In genomic region chr1:3396411-3396810, GRCh38 we compare ENCODE assay signal across 24 cellular contexts. TPM values are rescaled to one million over a fixed set of nuclear protein-coding genes. Genes with fewer than 3 reads are reported as not detected.
A peak's percentile ranks its signal among the peaks of the same experiment; 100 is the strongest.
DNase-seq lines count a peak whose midpoint lies in the region; ATAC-seq and TF ChIP-seq lines count a peak whose summit lies in the region.
"Had no signal": no experiment of that assay in that cellular context is flagged by ENCODE, and none has a peak within 500 bp of the region (broad histone marks: within the 10 kb centered on the region; RNA-seq: fewer than 3 reads in every experiment).

No MANE protein-coding gene starts in this region.

- no peak overlapping the region for H2BK12ac ChIP-seq in neuronal stem cell (ENCODE audit: low read length)

- no peak overlapping the region for H3K14ac ChIP-seq in neuronal stem cell (ENCODE audit: low read length)

- DNase-seq in neuronal stem cell (ENCODE audit: low spot score) (no peak), PC-3 (no peak)
- DNase-seq: 8988T; ACHN; BE2C; C1 segment of cervical spinal cord; CD4-positive, alpha-beta memory T cell; CD4-positive, CD25-positive, alpha-beta regulatory T cell; CD8-positive, alpha-beta memory T cell; COR-L47; DMS 273 treated with DMSO at 0.1 percent for 48 hours; DMS153; DMS53; DMS79; DND-41; EL; GDM1 had no signal

- peaks cover 90% of the 10 kb centered on the region for H3K27me3 Mint-ChIP-seq in nephron (ENCODE audit: low read depth)

- H3K27ac ChIP-seq in neuronal stem cell (replicated peaks; ENCODE audit: low read length) = no peak overlapping the region
- H3K27ac ChIP-seq in PC-3 (ENCODE audit: low read length) = no peak overlapping the region
- H3K27ac ChIP-seq: BLaER1 had no signal

- H2AFZ ChIP-seq in neuronal stem cell (ENCODE audit: low read length) (no peak overlapping the region), PC-3 (ENCODE audit: low read length) (no peak overlapping the region)

- no peaks in the 10 kb centered on the region for H3K79me2 ChIP-seq in PC-3 (ENCODE audit: low read length)

- H3K27ac Mint-ChIP-seq in nephron = no peak overlapping the region
- H3K27ac Mint-ChIP-seq: CD14-positive monocyte; CD4-positive, alpha-beta memory T cell; CD8-positive, alpha-beta memory T cell had no signal

- H3K4me1 ChIP-seq in neuronal stem cell (ENCODE audit: control insufficient read depth in 2 of 2, insufficient read depth in 1 of 2, low read depth in 1 of 2, low read length in 2 of 2) (peaks cover 2 to 14% of the 10 kb centered on the region in 2 donors), PC-3 (ENCODE audit: insufficient read depth, low read length) (no peaks in the 10 kb centered on the region)
- H3K4me1 ChIP-seq: BE2C had no signal

- H3K9me2 ChIP-seq in PC-3 (replicated peaks; ENCODE audit: low read length) = no peaks in the 10 kb centered on the region

- no peak overlapping the region for H2BK15ac ChIP-seq in neuronal stem cell (ENCODE audit: low read length)

- WGBS in neuronal stem cell (ENCODE audit: extremely low coverage in 2 of 2, insufficient read length in 2 of 2, insufficient replicate concordance in 1 of 2), 2 donors = no CpG with 5 or more reads among the region's 11 CpGs

- H3K36me3 Mint-ChIP-seq in nephron (ENCODE audit: low read depth) = no peaks in the 10 kb centered on the region
- H3K36me3 Mint-ChIP-seq: CD14-positive monocyte; CD4-positive, alpha-beta memory T cell; CD4-positive, CD25-positive, alpha-beta regulatory T cell; CD8-positive, alpha-beta memory T cell had no signal

- H3K4me1 Mint-ChIP-seq in nephron = peaks cover 55% of the 10 kb centered on the region
- H3K4me1 Mint-ChIP-seq: CD14-positive monocyte had no signal

- no peak for ATAC-seq in GM21619 (IDR thresholded peaks at IDR 0.05; ENCODE audit: unreplicated experiment)
- no peak for ATAC-seq in GM21825 (IDR thresholded peaks at IDR 0.05; ENCODE audit: unreplicated experiment)
- ATAC-seq in PC-3 = no peak
- ATAC-seq: GM12878 had no signal

- no peaks in the 10 kb centered on the region for H3F3A ChIP-seq in PC-3 (ENCODE audit: low read length, unreplicated experiment)

- H3K4me3 ChIP-seq in neuronal stem cell (ENCODE audit: low read length in 2 of 2) = no peak overlapping the region
- no peak overlapping the region for H3K4me3 ChIP-seq in PC-3 (ENCODE audit: low read length)
- H3K4me3 ChIP-seq: BLaER1, GM12878 had no signal

- POLR2A ChIA-PET in PC-3 (lab: Charles Lee; ENCODE audit: unreplicated experiment) = no interaction called here

- H2BK5ac ChIP-seq in neuronal stem cell (ENCODE audit: low read length) = no peak overlapping the region

- H3K4me2 ChIP-seq in neuronal stem cell (ENCODE audit: insufficient read depth, low read length, poor library complexity, severe bottlenecking) = no peak overlapping the region
- no peak overlapping the region for H3K4me2 ChIP-seq in PC-3 (ENCODE audit: low read length)
- H3K4me2 ChIP-seq: BLaER1 had no signal

- no peaks in the 10 kb centered on the region for H4K20me1 ChIP-seq in PC-3 (ENCODE audit: low read length)

- CTCF ChIA-PET in PC-3 (lab: Charles Lee) = no interaction called here

- TF ChIP-seq CTCF in nephron (IDR thresholded peaks at IDR 0.05; ENCODE audit: unreplicated experiment in 3 of 3) = no peak
- TF ChIP-seq CTCF in PC-3 (conservative IDR thresholded peaks at IDR 0.05; ENCODE audit: low read depth, low read length) = no peak

- H2BK120ac ChIP-seq in neuronal stem cell (ENCODE audit: low read depth, low read length) = no peak overlapping the region

- H3K36me3 ChIP-seq in neuronal stem cell (replicated peaks in 1 of 2; ENCODE audit: control insufficient read depth in 2 of 2, insufficient read depth in 2 of 2, low read length in 2 of 2) (peaks cover 0 to 2% of the 10 kb centered on the region in 2 donors), PC-3 (ENCODE audit: low read depth, low read length) (no peaks in the 10 kb centered on the region)
- H3K36me3 ChIP-seq: BE2C, BLaER1 had no signal

- H3K27me3 ChIP-seq in neuronal stem cell (ENCODE audit: control insufficient read depth in 3 of 3, insufficient read depth in 3 of 3, low read depth in 1 of 3, low read length in 3 of 3) (peaks cover 5 to 84% (median 63%) of the 10 kb centered on the region in 3 experiments), PC-3 (ENCODE audit: low read length) (peaks cover 100% of the 10 kb centered on the region)

- BruUV-seq in PC-3 (replicated peaks; lab: Mats Ljungman, UMichigan) = no TSS peak

- peak overlapping the region; percentile 27 for H3K18ac ChIP-seq in neuronal stem cell (ENCODE audit: low read length)

- H3K9ac ChIP-seq in neuronal stem cell (ENCODE audit: low read depth, low read length, poor library complexity) = no peak overlapping the region
- no peak overlapping the region for H3K9ac ChIP-seq in PC-3 (ENCODE audit: low read length)
- H3K9ac ChIP-seq: BLaER1 had no signal

- no peak overlapping the region for H4K8ac ChIP-seq in neuronal stem cell (ENCODE audit: low read depth, low read length)

- H3K23ac ChIP-seq in neuronal stem cell (ENCODE audit: low read depth, low read length, poor library complexity) = no peak overlapping the region

- H3K79me1 ChIP-seq in neuronal stem cell (ENCODE audit: low read depth, low read length) = no peaks in the 10 kb centered on the region

- no peak overlapping the region for H4K91ac ChIP-seq in neuronal stem cell (ENCODE audit: low read depth, low read length, poor library complexity)

- intact Hi-C loops in PC-3 (cut with micrococcal nuclease) = no loop called here

- H2AK5ac ChIP-seq in neuronal stem cell (ENCODE audit: low read depth, low read length) = no peak overlapping the region

- no peaks in the 10 kb centered on the region for H3K9me3 Mint-ChIP-seq in nephron
- H3K9me3 Mint-ChIP-seq: CD4-positive, alpha-beta memory T cell; CD4-positive, CD25-positive, alpha-beta regulatory T cell; CD8-positive, alpha-beta memory T cell had no signal

- H3K4ac ChIP-seq in neuronal stem cell (ENCODE audit: low read length) = no peak overlapping the region

- no peaks in the 10 kb centered on the region for H3K9me3 ChIP-seq in neuronal stem cell (replicated peaks in 1 of 2; ENCODE audit: control insufficient read depth in 2 of 2, insufficient read depth in 1 of 2, low read depth in 1 of 2, low read length in 2 of 2)
- no peaks in the 10 kb centered on the region for H3K9me3 ChIP-seq in PC-3 (ENCODE audit: low read length)
- H3K9me3 ChIP-seq: BE2C, BLaER1 had no signal

- H3K4me3 Mint-ChIP-seq in nephron = peak overlapping the region in 2 of 3 experiments; percentile 27 to 34
- H3K4me3 Mint-ChIP-seq: CD4-positive, alpha-beta memory T cell; CD4-positive, CD25-positive, alpha-beta regulatory T cell; CD8-positive, alpha-beta memory T cell had no signal

RNA-seq across cellular contexts. Expression of gene ARHGEF16, which starts 58.1 kb away (rescaled TPM):
- 1.5 TPM for polyA plus RNA-seq in neuronal stem cell (2013, experiment 1 of 2)
- 1.4 TPM for polyA plus RNA-seq in neuronal stem cell (2013, experiment 2 of 2)
- 54.3 and 60.7 TPM in 2 replicates for total RNA-seq in PC-3 (2014; rRNA removed)
- total RNA-seq: CD4-positive, CD25-positive, alpha-beta regulatory T cell; CD8-positive, alpha-beta memory T cell; GM12878 had no signal
- polyA plus RNA-seq: AG04450; CD14-positive monocyte; CD4-positive, CD25-positive, alpha-beta regulatory T cell; GM12878 had no signal
